ENCODE assay signal across 1 cellular context in the genomic region with DNA sequence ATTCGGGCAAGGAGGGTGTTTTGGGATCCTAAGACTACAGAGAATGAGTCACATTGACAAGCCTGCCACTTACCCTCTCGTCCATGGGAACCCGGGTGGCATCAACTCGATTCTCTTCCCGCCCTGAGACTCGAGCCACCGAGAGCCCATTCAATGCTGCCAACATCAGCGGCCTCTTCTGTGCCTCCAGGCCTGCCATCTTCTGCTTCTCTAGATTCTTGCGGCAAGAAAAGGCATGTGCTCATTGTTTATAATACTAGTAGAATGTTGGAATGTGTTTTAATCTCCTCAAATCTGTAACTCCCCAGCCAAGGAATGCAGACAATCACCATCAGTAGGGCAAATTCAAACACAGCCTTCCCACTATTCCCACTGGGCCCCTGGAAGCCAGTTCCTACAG.
TF ChIP-seq lines count a peak whose summit lies in the region.

No MANE protein-coding gene starts in this region.

TF ChIP-seq in IMR-90, 13 proteins besides CTCF, POLR2A, EP300 and RAD21 (continued from another document):
- TF ChIP-seq MAFK (IDR thresholded peaks at IDR 0.05; ENCODE audit: low read depth, low read length): no peak
- TF ChIP-seq CHD1 (IDR thresholded peaks at IDR 0.05; ENCODE audit: low read depth, low read length): no peak
- peak; percentile 64; the same call in 1 of the 2 replicates for TF ChIP-seq BHLHE40 (IDR thresholded peaks at IDR 0.05; ENCODE audit: low read depth, low read length)
- no peak for TF ChIP-seq MAZ (IDR thresholded peaks at IDR 0.05; ENCODE audit: borderline replicate concordance, low read depth, low read length)
- TF ChIP-seq USF2 (IDR thresholded peaks at IDR 0.05; ENCODE audit: low read depth, low read length): no peak
